ENCODE assay signal across 8 cellular contexts in the genomic region with DNA sequence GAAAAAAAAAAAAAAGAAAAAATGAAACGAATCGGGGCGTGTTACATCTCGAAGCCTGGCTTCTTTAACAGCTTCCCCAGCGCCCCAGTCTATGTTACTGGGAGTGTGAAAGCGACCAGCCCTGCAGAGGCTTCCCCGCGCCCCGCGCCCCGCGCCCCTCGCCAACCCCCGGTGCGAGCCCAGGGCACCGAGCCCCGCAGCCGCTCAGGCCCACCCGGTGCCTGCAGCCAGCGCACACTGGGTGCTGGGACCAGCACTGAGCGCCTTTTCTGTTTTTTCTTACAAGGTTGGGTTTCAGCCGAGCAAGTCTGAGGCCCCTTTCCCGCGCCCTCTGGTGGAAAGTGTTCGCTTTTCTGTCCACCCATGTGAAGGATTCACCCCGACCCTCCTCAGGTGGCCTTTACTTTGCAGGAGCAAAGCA. TPM values are rescaled to one million over a fixed set of nuclear protein-coding genes. Genes with fewer than 3 reads are reported as not detected.
DNase-seq lines count a peak whose midpoint lies in the region; ATAC-seq and TF ChIP-seq lines count a peak whose summit lies in the region.

No MANE protein-coding gene starts in this region.

- no peaks in the 10 kb centered on the region for H3K36me3 Mint-ChIP-seq in activated CD8-positive, alpha-beta memory T cell treated with anti-CD3 and anti-CD28 coated beads, Interleukin-2, amount 10 ng/mL, durations not matched to agents 7 days and 5 days
- H3K36me3 Mint-ChIP-seq in neural crest cell (ENCODE audit: low read depth): peaks cover 4% of the 10 kb centered on the region

- H3K4me3 ChIP-seq in NB4 (ENCODE audit: low read depth, low read length) (no peak overlapping the region), esophagus muscularis mucosa (peak overlapping the region; percentile 29 to 53 (median 41)), thoracic aorta (peak overlapping the region; percentile 62)

- peak overlapping the region; percentile 22 for H3K4me3 Mint-ChIP-seq in activated CD8-positive, alpha-beta memory T cell treated with anti-CD3 and anti-CD28 coated beads, Interleukin-2, amount 10 ng/mL, durations not matched to agents 7 days and 5 days
- H3K4me3 Mint-ChIP-seq in neural crest cell: no peak overlapping the region

- no peak for TF ChIP-seq EP300 in esophagus muscularis mucosa (IDR thresholded peaks at IDR 0.05)

- H3K27me3 ChIP-seq in esophagus muscularis mucosa: peaks cover 0 to 60% (median 0%) of the 10 kb centered on the region in 4 donors
- no peaks in the 10 kb centered on the region for H3K27me3 ChIP-seq in thoracic aorta (replicated peaks; ENCODE audit: insufficient read depth)

- no peaks in the 10 kb centered on the region for H3K9me3 ChIP-seq in esophagus muscularis mucosa
- H3K9me3 ChIP-seq in thoracic aorta: no peaks in the 10 kb centered on the region

- H3K9me3 Mint-ChIP-seq in activated CD8-positive, alpha-beta memory T cell treated with anti-CD3 and anti-CD28 coated beads, Interleukin-2, amount 10 ng/mL, durations not matched to agents 7 days and 5 days (ENCODE audit: low read depth): no peaks in the 10 kb centered on the region
- no peaks in the 10 kb centered on the region for H3K9me3 Mint-ChIP-seq in neural crest cell

- peaks cover 0 to 14% (median 9%) of the 10 kb centered on the region in 4 donors for H3K4me1 ChIP-seq in esophagus muscularis mucosa
- peaks cover 0 to 4% of the 10 kb centered on the region in 2 donors for H3K4me1 ChIP-seq in thoracic aorta (ENCODE audit: control insufficient read depth in 1 of 2, low read depth in 2 of 2)

- CTCF ChIA-PET in activated CD8-positive, alpha-beta memory T cell treated with anti-CD3 and anti-CD28 coated beads, Interleukin-2, amount 10 ng/mL, durations not matched to agents 7 days and 5 days (lab: Charles Lee): interaction anchor here (1.4 to 3.6 kb wide), 12 partner anchors 8 to 165 kb away, joined by 3 to 29 read pairs (median 5); no protein-coding TSS in a partner anchor

- TF ChIP-seq CTCF in NB4 (IDR thresholded peaks at IDR 0.05; ENCODE audit: low read depth, low read length): peak; percentile 35
- peak; percentile 19 to 49 (median 49) for TF ChIP-seq CTCF in esophagus muscularis mucosa (IDR thresholded peaks at IDR 0.05)
- peak; percentile 64 for TF ChIP-seq CTCF in neural crest cell (conservative IDR thresholded peaks at IDR 0.05)
- peak; percentile 44 for TF ChIP-seq CTCF in thoracic aorta (IDR thresholded peaks at IDR 0.05)

- peaks cover 23% of the 10 kb centered on the region for H3K27me3 Mint-ChIP-seq in activated CD8-positive, alpha-beta memory T cell treated with anti-CD3 and anti-CD28 coated beads, Interleukin-2, amount 10 ng/mL, durations not matched to agents 7 days and 5 days
- H3K27me3 Mint-ChIP-seq in neural crest cell (ENCODE audit: low read depth): peaks cover 14% of the 10 kb centered on the region

- H3K36me3 ChIP-seq in esophagus muscularis mucosa: no peaks in the 10 kb centered on the region
- H3K36me3 ChIP-seq in thoracic aorta: no peaks in the 10 kb centered on the region

- no peak for TF ChIP-seq POLR2A in NB4 (IDR thresholded peaks at IDR 0.05; ENCODE audit: extremely low read depth, insufficient read length)
- TF ChIP-seq POLR2A in esophagus muscularis mucosa (IDR thresholded peaks at IDR 0.05; ENCODE audit: low read depth): no peak

- H3K27ac ChIP-seq in esophagus muscularis mucosa (replicated peaks in 1 of 4): no peak overlapping the region
- H3K27ac ChIP-seq in thoracic aorta: no peak overlapping the region

- intact Hi-C loops in esophagus muscularis mucosa (cut with DNase I): no loop called here

- peak; percentile 78 for ATAC-seq in activated CD8-positive, alpha-beta memory T cell treated with anti-CD3 and anti-CD28 coated beads, Interleukin-2, amount 10 ng/mL, durations not matched to agents 7 days and 5 days
- ATAC-seq in thoracic aorta (ENCODE audit: insufficient number of reproducible peaks, low FRiP score, low read depth): no peak

- H3K27ac Mint-ChIP-seq in activated CD8-positive, alpha-beta memory T cell treated with anti-CD3 and anti-CD28 coated beads, Interleukin-2, amount 10 ng/mL, durations not matched to agents 7 days and 5 days: no peak overlapping the region
- H3K27ac Mint-ChIP-seq in neural crest cell (ENCODE audit: unreplicated experiment): no peak overlapping the region

- H3K4me1 Mint-ChIP-seq in activated CD8-positive, alpha-beta memory T cell treated with anti-CD3 and anti-CD28 coated beads, Interleukin-2, amount 10 ng/mL, durations not matched to agents 7 days and 5 days: peaks cover 5% of the 10 kb centered on the region
- H3K4me1 Mint-ChIP-seq in neural crest cell: peaks cover 50% of the 10 kb centered on the region

- WGBS in esophagus muscularis mucosa: 14% methylated on average over 26 of the region's 26 CpGs

- DNase-seq in activated gamma-delta T cell treated with Interleukin-2 at 50 U/mL for 16 hours: peak; percentile 56
- no peak for DNase-seq in activated gamma-delta T cell (lab: John Stamatoyannopoulos, UW)
- DNase-seq in NB4 (ENCODE audit: low read depth): peak; percentile 66
- peak; percentile 67 for DNase-seq in activated CD8-positive, alpha-beta memory T cell treated with anti-CD3 and anti-CD28 coated beads, Interleukin-2, amount 10 ng/mL, durations not matched to agents 7 days and 5 days
- no peak for DNase-seq in esophagus muscularis mucosa (ENCODE audit: extremely low spot score)
- peak; percentile 53 for DNase-seq in neural crest cell (ENCODE audit: low read depth, low spot score)
- DNase-seq in thoracic aorta (ENCODE audit: low spot score): no peak
- DNase-seq in HCEC 1CT: no peak

RNA-seq across cellular contexts. Expression of gene ZNF496, which starts 42.1 kb away (rescaled TPM):
- 10 to 100 TPM; 19.5 to 20.7 TPM for total RNA-seq in activated CD8-positive, alpha-beta memory T cell treated with anti-CD3 and anti-CD28 coated beads, Interleukin-2, amount 10 ng/mL, durations not matched to agents 7 days and 5 days
- 10 to 100 TPM; 23.7 to 34.3 (median 33.3) TPM for total RNA-seq in esophagus muscularis mucosa
- 64.2 and 65.5 TPM in 2 replicates for total RNA-seq in neural crest cell
- 10 to 100 TPM; 37.0 to 55.4 TPM for total RNA-seq in thoracic aorta

RNA-seq across cellular contexts. Expression of gene NLRP3, which starts 42.2 kb away (rescaled TPM):
- total RNA-seq in activated CD8-positive, alpha-beta memory T cell treated with anti-CD3 and anti-CD28 coated beads, Interleukin-2, amount 10 ng/mL, durations not matched to agents 7 days and 5 days: under 1 TPM; 0.33 to 0.44 TPM
- total RNA-seq in esophagus muscularis mucosa: 1 to 10 TPM; 1.3 to 4.5 (median 1.6) TPM
- total RNA-seq in neural crest cell: 0.07 TPM in 2 replicates
- 1 to 10 TPM; 5.1 to 8.9 TPM for total RNA-seq in thoracic aorta

Comparison
In these comparisons a context has a peak if more than half of its experiments do, and no peak if none do; other contexts are left out.
1. DNase-seq: peak in activated gamma-delta T cell treated with Interleukin-2 at 50 U/mL for 16 hours (single experiment), NB4 (single experiment), activated CD8-positive, alpha-beta memory T cell treated with anti-CD3 and anti-CD28 coated beads, Interleukin-2, amount 10 ng/mL, durations not matched to agents 7 days and 5 days (single experiment) and neural crest cell (single experiment); none in activated gamma-delta T cell (single experiment), esophagus muscularis mucosa (single experiment), thoracic aorta (single experiment) and HCEC 1CT (single experiment).
2. Peak in every context shown above with its lines, with median percentiles within 50 percentile points of each other: CTCF ChIP-seq.